6 cellular contexts compared by ENCODE assay signal in the genomic region with DNA sequence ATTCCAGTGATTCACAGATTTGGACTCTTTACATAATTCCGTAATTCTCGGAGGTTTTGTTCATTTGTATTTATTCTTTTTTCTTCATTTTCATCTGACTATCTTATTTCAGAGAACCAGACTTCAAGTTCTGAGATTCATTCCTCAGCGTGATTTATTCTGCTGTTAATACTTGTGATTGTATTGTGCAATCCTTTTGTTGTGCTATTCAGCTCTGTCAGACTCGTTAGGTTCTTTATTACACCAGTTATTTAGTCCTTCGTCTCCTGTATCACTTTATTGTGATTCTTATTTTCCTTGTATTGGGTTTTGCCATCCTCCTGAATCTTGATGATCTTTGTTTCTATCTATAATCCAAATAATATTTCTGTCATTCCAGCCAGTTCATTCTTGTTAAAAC.
"Had no signal": no experiment of that assay in that cellular context is flagged by ENCODE, and none has a peak within 500 bp of the region (broad histone marks: within the 10 kb centered on the region; RNA-seq: fewer than 3 reads in every experiment).

No MANE protein-coding gene starts in this region.

- H3K27ac Mint-ChIP-seq: IgD-negative memory B cell had no signal

- FAIRE-seq: HTR-8/SVneo had no signal

- H3K9ac ChIP-seq: KMS-11 had no signal

- H3K27me3 Mint-ChIP-seq: IgD-negative memory B cell had no signal

- H3K27ac ChIP-seq: HL-60, KMS-11 had no signal

- DNase-seq: KBM-7, KG1 had no signal

- H3K4me2 ChIP-seq: KMS-11 had no signal

- H3K4me3 Mint-ChIP-seq: IgD-negative memory B cell had no signal

- H3K36me3 Mint-ChIP-seq: IgD-negative memory B cell had no signal
